In genomic region chr1:229508823-229509337, GRCh38 we compare ENCODE assay signal across 8 cellular contexts. TPM values are rescaled to one million over a fixed set of nuclear protein-coding genes. Genes with fewer than 3 reads are reported as not detected.
DNase-seq lines count a peak whose midpoint lies in the region; ATAC-seq, FAIRE-seq and TF ChIP-seq lines count a peak whose summit lies in the region.

No MANE protein-coding gene starts in this region.

- no peaks in the 10 kb centered on the region for H3K9me2 ChIP-seq in HCT116 (ENCODE audit: insufficient read depth)

- no peak for TF ChIP-seq POLR2A in HCT116 (IDR thresholded peaks at IDR 0.05; ENCODE audit: borderline replicate concordance, extremely low read depth, insufficient read depth, insufficient read length)
- TF ChIP-seq POLR2A in H54 (IDR thresholded peaks at IDR 0.05; ENCODE audit: low read depth, low read length), result no peak

- no peak for ATAC-seq in HCT116
- ATAC-seq in GM18861 (IDR thresholded peaks at IDR 0.05; ENCODE audit: unreplicated experiment), result no peak

- TF ChIP-seq RAD21 in HCT116 (IDR thresholded peaks at IDR 0.05; ENCODE audit: low read depth), result no peak

- intact Hi-C loops in HCT116 (cut with micrococcal nuclease), result no loop called here

- no peaks in the 10 kb centered on the region for H4K20me1 ChIP-seq in HCT116 (ENCODE audit: insufficient read depth)
- no peaks in the 10 kb centered on the region for H4K20me1 ChIP-seq in fibroblast of lung (ENCODE audit: control insufficient read depth, extremely low read depth, insufficient read depth, low read length)

- no peaks in the 10 kb centered on the region for H3K27me3 ChIP-seq in HCT116 (ENCODE audit: insufficient read depth, low read length)
- H3K27me3 ChIP-seq in fibroblast of lung (ENCODE audit: control insufficient read depth, insufficient read depth, low read length), result no peaks in the 10 kb centered on the region
- H3K27me3 ChIP-seq in parathyroid adenoma (ENCODE audit: control insufficient read depth, insufficient read depth, low read length), result no peaks in the 10 kb centered on the region

- H3K4me2 ChIP-seq in HCT116 (ENCODE audit: low read length), result peak overlapping the region; percentile 96
- H3K4me2 ChIP-seq in fibroblast of lung (ENCODE audit: extremely low read depth, insufficient read depth, low read length), result peak overlapping the region; percentile 67
- H3K4me2 ChIP-seq in parathyroid adenoma (ENCODE audit: low read length), result peak overlapping the region; percentile 62

- DNase-seq in HCT116 (ENCODE audit: low read depth, low spot score), result no peak
- peak; percentile 16 for DNase-seq in SW480 (ENCODE audit: low spot score)
- peak in 1 of 2 donors; percentile 1 for DNase-seq in fibroblast of lung (ENCODE audit: low read depth in 2 of 2)
- DNase-seq in NCI-H1092 (lab: John Stamatoyannopoulos, UW), result no peak
- DNase-seq in H54 (ENCODE audit: insufficient read length, low spot score), result no peak
- no peak for DNase-seq in DMS153 (lab: John Stamatoyannopoulos, UW)

- H3K4me1 ChIP-seq in HCT116 (ENCODE audit: control insufficient read depth in 1 of 2, insufficient read depth in 2 of 2, low read length in 2 of 2) (peaks cover 5 to 20% of the 10 kb centered on the region in 2 experiments; a peak in 3 of 4 replicates), fibroblast of lung (ENCODE audit: control insufficient read depth, extremely low read depth, insufficient read depth, low read length) (peaks cover 3% of the 10 kb centered on the region), parathyroid adenoma (no peaks in the 10 kb centered on the region)

- FAIRE-seq in H54 (lab: Jason Lieb, UNC), result no peak

- H3K27ac ChIP-seq in HCT116 (ENCODE audit: low read depth, low read length) (peak overlapping the region; percentile 53), fibroblast of lung (ENCODE audit: insufficient read depth, low read length) (peak overlapping the region; percentile 89), parathyroid adenoma (peak overlapping the region; percentile 86)

- H3K36me3 ChIP-seq in HCT116 (ENCODE audit: control insufficient read depth in 1 of 2, insufficient read depth in 2 of 2, low read length in 2 of 2) (peaks cover 5 to 6% of the 10 kb centered on the region in 2 experiments; a peak in 1 of 4 replicates), fibroblast of lung (ENCODE audit: control insufficient read depth, insufficient read depth, low read length) (no peaks in the 10 kb centered on the region), parathyroid adenoma (ENCODE audit: control insufficient read depth, insufficient read depth, low read length) (no peaks in the 10 kb centered on the region)

- CTCF ChIA-PET in HCT116 (lab: Charles Lee), result interaction anchor here (0.6 to 1.6 kb wide), 3 partner anchors 27 to 250 kb away, joined by 3 to 5 read pairs (median 4); partner anchors contain the start of gene ABCB10

- peaks cover 39% of the 10 kb centered on the region for H3K79me2 ChIP-seq in HCT116 (ENCODE audit: insufficient read depth, low read length)
- H3K79me2 ChIP-seq in fibroblast of lung (ENCODE audit: control insufficient read depth, insufficient read depth, low read length), result peaks cover 19% of the 10 kb centered on the region
- no peaks in the 10 kb centered on the region for H3K79me2 ChIP-seq in parathyroid adenoma

- peak overlapping the region; percentile 96 for H3K9ac ChIP-seq in HCT116 (ENCODE audit: low read length)
- peak overlapping the region; percentile 96 for H3K9ac ChIP-seq in fibroblast of lung (ENCODE audit: insufficient read depth, low read length)
- no peak overlapping the region for H3K9ac ChIP-seq in parathyroid adenoma

- no peaks in the 10 kb centered on the region for H3K9me3 ChIP-seq in HCT116 (ENCODE audit: control insufficient read depth in 1 of 2, insufficient read depth in 1 of 2, low read depth in 1 of 2, low read length in 2 of 2)
- H3K9me3 ChIP-seq in fibroblast of lung (ENCODE audit: control insufficient read depth, insufficient read depth, low read depth, low read length), result no peaks in the 10 kb centered on the region
- no peaks in the 10 kb centered on the region for H3K9me3 ChIP-seq in parathyroid adenoma (ENCODE audit: control insufficient read depth, low read length)

- RAD21 ChIA-PET in HCT116 (lab: Charles Lee; ENCODE audit: low non-redundant PET in 1 of 2, low total read pairs in 2 of 2, uncharacterized antibody in 2 of 2, unreplicated experiment in 2 of 2), result no interaction called here

- POLR2A ChIA-PET in HCT116 (lab: Charles Lee), result interaction anchor here (1.0 to 2.4 kb wide), 3 partner anchors 27 to 250 kb away, joined by 4 to 6 read pairs (median 4); partner anchors contain the start of gene ABCB10

- TF ChIP-seq CTCF in HCT116 (IDR thresholded peaks at IDR 0.05 in 2 of 3, conservative IDR thresholded peaks at IDR 0.05 in 1 of 3; ENCODE audit: borderline replicate concordance in 1 of 3, insufficient read depth in 1 of 3, low read depth in 2 of 3, low read length in 2 of 3), result no peak
- no peak for TF ChIP-seq CTCF in fibroblast of lung (conservative IDR thresholded peaks at IDR 0.05 in 1 of 2, IDR thresholded peaks at IDR 0.05 in 1 of 2; ENCODE audit: low read depth in 1 of 2, low read length in 2 of 2)
- no peak for TF ChIP-seq CTCF in parathyroid adenoma (IDR thresholded peaks at IDR 0.05)

- H2AFZ ChIP-seq in HCT116 (ENCODE audit: low read depth, low read length, poor library complexity, severe bottlenecking) (peak overlapping the region; percentile 31), fibroblast of lung (ENCODE audit: low read length) (peak overlapping the region; percentile 98), parathyroid adenoma (peak overlapping the region; percentile 94)

- BruUV-seq in HCT116 (replicated peaks; lab: Mats Ljungman, UMichigan), result no TSS peak

- H3K4me3 ChIP-seq in HCT116 (replicated peaks in 1 of 2; ENCODE audit: low read depth in 1 of 2, low read length in 2 of 2) (peak overlapping the region; percentile 66 to 86), fibroblast of lung (replicated peaks in 1 of 4; ENCODE audit: control extremely low read depth in 1 of 4, insufficient read depth in 1 of 4, low read depth in 3 of 4, low read length in 4 of 4) (peak overlapping the region; percentile 97 to 100 (median 98)), parathyroid adenoma (ENCODE audit: low read depth, low read length) (peak overlapping the region; percentile 85)

TF ChIP-seq in HCT116, 20 proteins besides CTCF, POLR2A, EP300 and RAD21 (continues in another document):
- TF ChIP-seq SRF (IDR thresholded peaks at IDR 0.05; ENCODE audit: low read depth), result no peak
- TF ChIP-seq SIN3A (IDR thresholded peaks at IDR 0.05; ENCODE audit: low read depth), result no peak
- no peak for TF ChIP-seq JUND (IDR thresholded peaks at IDR 0.05)
- TF ChIP-seq CEBPB (IDR thresholded peaks at IDR 0.05; ENCODE audit: low read depth), result no peak
- no peak for TF ChIP-seq ATF3 (IDR thresholded peaks at IDR 0.05)
- TF ChIP-seq YY1 (IDR thresholded peaks at IDR 0.05; ENCODE audit: extremely low read depth, insufficient replicate concordance, low read depth, low read length), result no peak
- no peak for TF ChIP-seq TCF7L2 (IDR thresholded peaks at IDR 0.05; ENCODE audit: borderline replicate concordance, extremely low read depth, insufficient read depth, insufficient read length)
- no peak for TF ChIP-seq ZBTB33 (IDR thresholded peaks at IDR 0.05; ENCODE audit: extremely low read depth, insufficient replicate concordance, low read length)
- no peak for TF ChIP-seq FOSL1 (IDR thresholded peaks at IDR 0.05; ENCODE audit: low read depth)
- no peak for TF ChIP-seq ZFX (IDR thresholded peaks at IDR 0.05)
- no peak for TF ChIP-seq POLR2AphosphoS5 (IDR thresholded peaks at IDR 0.05; ENCODE audit: low read depth, low read length)
- TF ChIP-seq EZH2 (IDR thresholded peaks at IDR 0.05), result no peak
- TF ChIP-seq MAX (IDR thresholded peaks at IDR 0.05), result no peak
- no peak for TF ChIP-seq CBX3 (IDR thresholded peaks at IDR 0.05; ENCODE audit: low read depth)
- no peak for TF ChIP-seq EGR1 (IDR thresholded peaks at IDR 0.05; ENCODE audit: low read depth)
- no peak for TF ChIP-seq EZH2phosphoT487 (IDR thresholded peaks at IDR 0.05; ENCODE audit: borderline replicate concordance)
- TF ChIP-seq ZNF274 (IDR thresholded peaks at IDR 0.05; ENCODE audit: low read depth, low read length), result no peak

RNA-seq across cellular contexts. Expression of gene NUP133, which starts 0.7 kb away (rescaled TPM):
- 52.5 TPM for total RNA-seq in HCT116 (2021; ENCODE audit: unreplicated experiment)
- 10.2 and 14.6 TPM in 2 replicates for polyA plus RNA-seq in HCT116 (2012)
- total RNA-seq in fibroblast of lung, result 31.9 and 35.2 TPM in 2 replicates
- polyA plus RNA-seq in fibroblast of lung, result 18.0 and 20.8 TPM in 2 replicates
- polyA plus RNA-seq in fibroblast of lung (2012), result 13.9 and 15.2 TPM in 2 replicates
- 7.1 and 14.6 TPM in 2 replicates for polyA minus RNA-seq in fibroblast of lung (ENCODE audit: low replicate concordance)

RNA-seq across cellular contexts. Expression of gene ABCB10, which starts 49.6 kb away (rescaled TPM):
- total RNA-seq in HCT116 (2021; ENCODE audit: unreplicated experiment), result 20.3 TPM
- 5.1 and 5.9 TPM in 2 replicates for polyA plus RNA-seq in HCT116 (2012)
- total RNA-seq in fibroblast of lung, result 11.3 and 14.9 TPM in 2 replicates
- 11.0 and 11.3 TPM in 2 replicates for polyA plus RNA-seq in fibroblast of lung
- 9.3 and 10.0 TPM in 2 replicates for polyA plus RNA-seq in fibroblast of lung (2012)
- polyA minus RNA-seq in fibroblast of lung (ENCODE audit: low replicate concordance), result 6.6 and 14.8 TPM in 2 replicates

Comparison
In these comparisons a context has a peak if more than half of its experiments do, and no peak if none do; other contexts are left out.
1. H2AFZ ChIP-seq: peak in every context shown above with its lines; median percentile 98 in fibroblast of lung; 94 in parathyroid adenoma; 31 in HCT116.